ENCODE assay signal across 16 cellular contexts in the genomic region with DNA sequence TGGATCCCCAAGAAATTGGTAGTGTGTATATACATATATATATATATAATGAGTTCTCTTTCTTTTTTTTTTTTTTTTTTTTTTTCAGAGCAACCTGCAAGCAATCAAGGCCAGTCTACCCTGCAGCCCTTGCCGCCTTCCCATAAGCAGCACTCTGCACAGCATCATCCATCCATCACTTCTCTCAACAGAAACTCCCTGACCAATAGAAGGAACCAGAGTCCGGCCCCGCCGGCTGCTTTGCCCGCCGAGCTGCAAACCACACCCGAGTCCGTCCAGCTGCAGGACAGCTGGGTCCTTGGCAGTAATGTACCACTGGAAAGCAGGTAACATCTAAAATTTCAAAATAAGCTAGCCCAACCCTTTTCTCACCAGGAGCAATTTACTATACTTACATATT.
A peak's percentile ranks its signal among the peaks of the same experiment; 100 is the strongest.
DNase-seq lines count a peak whose midpoint lies in the region; ATAC-seq and TF ChIP-seq lines count a peak whose summit lies in the region.
"Had no signal": no experiment of that assay in that cellular context is flagged by ENCODE, and none has a peak within 500 bp of the region (broad histone marks: within the 10 kb centered on the region; RNA-seq: fewer than 3 reads in every experiment).

No MANE protein-coding gene starts in this region.

- DNase-seq in NCI-H748 (lab: John Stamatoyannopoulos, UW; ENCODE audit: unreplicated experiment) (peak; percentile 2), NCI-H748 treated with DMSO at 0.1 percent for 48 hours (lab: John Stamatoyannopoulos, UW) (no peak), SK-N-SH (peak; percentile 74), neural crest cell (ENCODE audit: low read depth, low spot score) (no peak), sigmoid colon (no peak)
- no peak for DNase-seq in activated CD4-positive, alpha-beta T cell treated with anti-CD3 and anti-CD28 coated beads for 4 hours
- DNase-seq: C1 segment of cervical spinal cord; CD4-positive, CD25-positive, alpha-beta regulatory T cell; CD8-positive, alpha-beta memory T cell; COR-L47; GDM1; HCEC 1CT had no signal

- H3K9me2 ChIP-seq in SK-N-SH: no peaks in the 10 kb centered on the region

- peak; percentile 40 for TF ChIP-seq RAD21 in SK-N-SH (IDR thresholded peaks at IDR 0.05; ENCODE audit: low read length)

- intact Hi-C loops in sigmoid colon (cut with DNase I): no loop called here

- no peak overlapping the region for H3K4me3 Mint-ChIP-seq in neural crest cell
- H3K4me3 Mint-ChIP-seq: B cell; CD4-positive, CD25-positive, alpha-beta regulatory T cell; CD8-positive, alpha-beta memory T cell; GM23338 had no signal

- no peak overlapping the region for H3K9ac ChIP-seq in SK-N-SH

- H3K4me1 ChIP-seq in SK-N-SH (ENCODE audit: control insufficient read depth in 1 of 2, insufficient read depth in 2 of 2, low read depth in 1 of 2, low read length in 1 of 2) (peaks cover 0 to 13% of the 10 kb centered on the region in 2 experiments; a peak in 3 of 4 replicates), sigmoid colon (peaks cover 0 to 6% (median 0%) of the 10 kb centered on the region in 4 donors)

- H3K27ac ChIP-seq in SK-N-SH (ENCODE audit: low read depth in 2 of 2, low read length in 1 of 2): peak overlapping the region in 1 of 2 experiments; percentile 98; a peak in 2 of 4 replicates
- H3K27ac ChIP-seq in sigmoid colon: no peak overlapping the region
- H3K27ac ChIP-seq: HL-60 had no signal

- H2AFZ ChIP-seq in SK-N-SH (ENCODE audit: low read depth): no peak overlapping the region
- H2AFZ ChIP-seq: GM23338 had no signal

- 63% methylated on average over 8 of the region's 8 CpGs for WGBS in SK-N-SH (ENCODE audit: low lambda C conversion rate)
- WGBS in sigmoid colon, 2 donors: 41 to 81% methylated on average over 8 of the region's 8 CpGs

- TF ChIP-seq EP300 in SK-N-SH (IDR thresholded peaks at IDR 0.05; ENCODE audit: borderline replicate concordance in 1 of 2, low read depth in 1 of 2, low read length in 1 of 2) (peak in 1 of 2 experiments; percentile 69; a peak in 2 of 4 replicates), sigmoid colon (IDR thresholded peaks at IDR 0.05) (no peak)

- H3K27ac Mint-ChIP-seq in neural crest cell (ENCODE audit: unreplicated experiment): peak overlapping the region; percentile 13
- H3K27ac Mint-ChIP-seq: B cell; CD4-positive, CD25-positive, alpha-beta regulatory T cell; GM23338 had no signal

- H3K36me3 Mint-ChIP-seq in neural crest cell (ENCODE audit: low read depth): peaks cover 2% of the 10 kb centered on the region
- H3K36me3 Mint-ChIP-seq: CD4-positive, CD25-positive, alpha-beta regulatory T cell; CD8-positive, alpha-beta memory T cell had no signal

- H3K79me2 ChIP-seq in SK-N-SH (ENCODE audit: insufficient read depth): no peaks in the 10 kb centered on the region

- ATAC-seq in GM21367 (IDR thresholded peaks at IDR 0.05; ENCODE audit: unreplicated experiment): no peak
- ATAC-seq: GM23338 had no signal

- H3K27me3 ChIP-seq in SK-N-SH (ENCODE audit: insufficient read depth): no peaks in the 10 kb centered on the region
- no peaks in the 10 kb centered on the region for H3K27me3 ChIP-seq in sigmoid colon

- POLR2A ChIA-PET in SK-N-SH (lab: Yijun Ruan, JAX): interaction anchor here (0.9 to 1.2 kb wide), 3 partner anchors 19 to 125 kb away, joined by 3 to 4 read pairs (median 3); no protein-coding TSS in a partner anchor

- H3K4me1 Mint-ChIP-seq in neural crest cell: peaks cover 5% of the 10 kb centered on the region
- H3K4me1 Mint-ChIP-seq: B cell; CD4-positive, CD25-positive, alpha-beta regulatory T cell; CD8-positive, alpha-beta memory T cell had no signal

- H3K36me3 ChIP-seq in SK-N-SH (replicated peaks in 1 of 2; ENCODE audit: control insufficient read depth in 1 of 2, insufficient read depth in 2 of 2, low read length in 1 of 2) (peaks cover 0 to 5% of the 10 kb centered on the region in 2 experiments), sigmoid colon (peaks cover 0 to 16% (median 0%) of the 10 kb centered on the region in 4 donors)

- no peak for TF ChIP-seq POLR2A in sigmoid colon (IDR thresholded peaks at IDR 0.05)

- H3F3A ChIP-seq in SK-N-SH (replicated peaks; ENCODE audit: insufficient read depth): peaks cover 14% of the 10 kb centered on the region

- TF ChIP-seq CTCF in SK-N-SH (IDR thresholded peaks at IDR 0.05): no peak
- TF ChIP-seq CTCF in neural crest cell (conservative IDR thresholded peaks at IDR 0.05): no peak
- TF ChIP-seq CTCF in sigmoid colon (IDR thresholded peaks at IDR 0.05): no peak

- H3K4me3 ChIP-seq in SK-N-SH (ENCODE audit: low read depth in 2 of 2, low read length in 1 of 2) (peak overlapping the region in 1 of 2 experiments; percentile 22; a peak in 1 of 4 replicates), sigmoid colon (no peak overlapping the region)
- H3K4me3 ChIP-seq: GM23338 had no signal

- H3K4me2 ChIP-seq in SK-N-SH: no peak overlapping the region
- H3K4me2 ChIP-seq: GM23338 had no signal

- no peaks in the 10 kb centered on the region for H3K27me3 Mint-ChIP-seq in neural crest cell (ENCODE audit: low read depth)
- H3K27me3 Mint-ChIP-seq: CD4-positive, CD25-positive, alpha-beta regulatory T cell; CD8-positive, alpha-beta memory T cell had no signal

- H3K9me3 ChIP-seq in SK-N-SH (no peaks in the 10 kb centered on the region), sigmoid colon (no peaks in the 10 kb centered on the region)

- no peaks in the 10 kb centered on the region for H3K9me3 Mint-ChIP-seq in neural crest cell
- H3K9me3 Mint-ChIP-seq: CD8-positive, alpha-beta memory T cell; GM23338 had no signal

- H4K20me1 ChIP-seq in SK-N-SH (ENCODE audit: insufficient read depth): no peaks in the 10 kb centered on the region

- CTCF ChIA-PET in SK-N-SH (lab: Yijun Ruan, JAX): interaction anchor here (1.9 kb wide), 1 partner anchor 26 kb away, joined by 4 read pairs; no protein-coding TSS in a partner anchor

TF ChIP-seq in SK-N-SH, 30 proteins besides CTCF, POLR2A, EP300 and RAD21:
- TF ChIP-seq, protein P1, sequence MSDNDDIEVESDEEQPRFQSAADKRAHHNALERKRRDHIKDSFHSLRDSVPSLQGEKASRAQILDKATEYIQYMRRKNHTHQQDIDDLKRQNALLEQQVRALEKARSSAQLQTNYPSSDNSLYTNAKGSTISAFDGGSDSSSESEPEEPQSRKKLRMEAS (IDR thresholded peaks at IDR 0.05; ENCODE audit: low read depth): no peak
- TF ChIP-seq SIN3A (IDR thresholded peaks at IDR 0.05; ENCODE audit: borderline replicate concordance, low read depth, low read length): no peak
- TF ChIP-seq GABPA (IDR thresholded peaks at IDR 0.05; ENCODE audit: low read depth): no peak
- TF ChIP-seq JUND (IDR thresholded peaks at IDR 0.05): no peak
- TF ChIP-seq, protein P2, sequence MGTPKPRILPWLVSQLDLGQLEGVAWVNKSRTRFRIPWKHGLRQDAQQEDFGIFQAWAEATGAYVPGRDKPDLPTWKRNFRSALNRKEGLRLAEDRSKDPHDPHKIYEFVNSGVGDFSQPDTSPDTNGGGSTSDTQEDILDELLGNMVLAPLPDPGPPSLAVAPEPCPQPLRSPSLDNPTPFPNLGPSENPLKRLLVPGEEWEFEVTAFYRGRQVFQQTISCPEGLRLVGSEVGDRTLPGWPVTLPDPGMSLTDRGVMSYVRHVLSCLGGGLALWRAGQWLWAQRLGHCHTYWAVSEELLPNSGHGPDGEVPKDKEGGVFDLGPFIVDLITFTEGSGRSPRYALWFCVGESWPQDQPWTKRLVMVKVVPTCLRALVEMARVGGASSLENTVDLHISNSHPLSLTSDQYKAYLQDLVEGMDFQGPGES (IDR thresholded peaks at IDR 0.05; ENCODE audit: low read depth, low read length): no peak
- TF ChIP-seq TAF1 (IDR thresholded peaks at IDR 0.05; ENCODE audit: borderline replicate concordance, low read depth, low read length): no peak
- TF ChIP-seq POLR2AphosphoS5 (IDR thresholded peaks at IDR 0.05; ENCODE audit: low read depth, low read length): no peak
- TF ChIP-seq FOXJ3 (CRISPR knock-in tag; IDR thresholded peaks at IDR 0.05): 0 out of 2 replicates have a peak, but pooled peaks have one; percentile 18
- no peak for TF ChIP-seq RXRA (IDR thresholded peaks at IDR 0.05; ENCODE audit: borderline replicate concordance, low read depth)
- TF ChIP-seq YY1 (IDR thresholded peaks at IDR 0.05; ENCODE audit: low read depth): no peak
- no peak for TF ChIP-seq ELF1 (IDR thresholded peaks at IDR 0.05)
- no peak for TF ChIP-seq EZH2phosphoT487 (IDR thresholded peaks at IDR 0.05; ENCODE audit: borderline replicate concordance, low read depth)
- no peak for TF ChIP-seq NFIC (IDR thresholded peaks at IDR 0.05; ENCODE audit: borderline replicate concordance)
- TF ChIP-seq RCOR1 (IDR thresholded peaks at IDR 0.05; ENCODE audit: low read length): peak; percentile 43; the same call in 1 of the 2 replicates
- 0 out of 2 replicates have a peak, but pooled peaks have one; percentile 7 for TF ChIP-seq GATA2 (CRISPR knock-in tag; IDR thresholded peaks at IDR 0.05)

Comparison
In these comparisons a context has a peak if more than half of its experiments do, and no peak if none do; other contexts are left out.
1. DNase-seq: peak in NCI-H748 (single experiment) and SK-N-SH (single experiment); none in NCI-H748 treated with DMSO at 0.1 percent for 48 hours (single experiment), neural crest cell (single experiment), sigmoid colon (single experiment) and activated CD4-positive, alpha-beta T cell treated with anti-CD3 and anti-CD28 coated beads for 4 hours (0 of 2).